12 cellular contexts compared by ENCODE assay signal in genomic region chr2:85756822-85757435, GRCh38. TPM values are rescaled to one million over a fixed set of nuclear protein-coding genes. Genes with fewer than 3 reads are reported as not detected.
DNase-seq lines count a peak whose midpoint lies in the region; ATAC-seq and TF ChIP-seq lines count a peak whose summit lies in the region.
"Had no signal": no experiment of that assay in that cellular context is flagged by ENCODE, and none has a peak within 500 bp of the region (broad histone marks: within the 10 kb centered on the region; RNA-seq: fewer than 3 reads in every experiment).

No MANE protein-coding gene starts in this region.

- H3K27ac ChIP-seq in SJCRH30 (peak overlapping the region; percentile 25; the same call in 1 of the 2 replicates), left lung (no peak overlapping the region), skeletal muscle tissue (ENCODE audit: low read depth, low read length) (no peak overlapping the region)
- H3K27ac ChIP-seq: C4-2B had no signal

- ATAC-seq in left lung (peak; percentile 32), HG02763 (IDR thresholded peaks at IDR 0.05; ENCODE audit: unreplicated experiment) (no peak), GM18519 (IDR thresholded peaks at IDR 0.05; ENCODE audit: low FRiP score, unreplicated experiment) (no peak)

- intact Hi-C loops in left lung (cut with DNase I): loop anchor here in 1 of 2 donors (10.0 kb wide), 1 partner anchor 48 kb away; no protein-coding TSS in a partner anchor

- H3K27me3 ChIP-seq in SJCRH30 (no peaks in the 10 kb centered on the region), left lung (peaks cover 0 to 48% of the 10 kb centered on the region in 2 donors), skeletal muscle tissue (ENCODE audit: control insufficient read depth in 3 of 3, insufficient read depth in 3 of 3, low read length in 3 of 3) (no peaks in the 10 kb centered on the region)

- peak overlapping the region; percentile 88 for H3K4me3 ChIP-seq in SJCRH30
- peak overlapping the region in 1 of 2 donors; percentile 65 for H3K4me3 ChIP-seq in left lung
- peak overlapping the region; percentile 10 to 94 (median 83) for H3K4me3 ChIP-seq in skeletal muscle tissue (ENCODE audit: low read length in 3 of 3)

- H3K36me3 ChIP-seq in SJCRH30 (peaks cover 52% of the 10 kb centered on the region), left lung (no peaks in the 10 kb centered on the region), skeletal muscle tissue (ENCODE audit: control insufficient read depth in 3 of 3, insufficient read depth in 3 of 3, low read length in 3 of 3) (peaks cover 0 to 9% (median 8%) of the 10 kb centered on the region in 3 donors)

- DNase-seq in DMS53 (lab: John Stamatoyannopoulos, UW) (peak; percentile 97), SJCRH30 (peak in 1 of 2 experiments; percentile 47), left lung (no peak), T-helper 9 cell (no peak)
- no peak for DNase-seq in stimulated activated naive CD4-positive, alpha-beta T cell (lab: John Stamatoyannopoulos, UW)
- DNase-seq: activated CD4-positive, alpha-beta T cell treated with anti-CD3 and anti-CD28 coated beads, Interleukin-2, amount 10 ng/mL, durations not matched to agents 24 days and 14 days; activated gamma-delta T cell; NCI-H1105 had no signal

- H3K4me1 ChIP-seq in SJCRH30 (peaks cover 60% of the 10 kb centered on the region), left lung (peaks cover 3 to 93% of the 10 kb centered on the region in 2 donors), skeletal muscle tissue (ENCODE audit: control insufficient read depth in 3 of 3, insufficient read depth in 3 of 3, low read length in 3 of 3) (peaks cover 73 to 80% (median 75%) of the 10 kb centered on the region in 3 donors)

- no peak for TF ChIP-seq CTCF in left lung (IDR thresholded peaks at IDR 0.05)

- H3K9ac ChIP-seq in skeletal muscle tissue (ENCODE audit: low read depth in 1 of 3, low read length in 3 of 3): peak overlapping the region; percentile 14 to 75 (median 46)

- no peaks in the 10 kb centered on the region for H3K9me3 ChIP-seq in SJCRH30 (replicated peaks)
- no peaks in the 10 kb centered on the region for H3K9me3 ChIP-seq in left lung
- no peaks in the 10 kb centered on the region for H3K9me3 ChIP-seq in skeletal muscle tissue (ENCODE audit: control insufficient read depth in 3 of 3, low read length in 3 of 3)

RNA-seq across cellular contexts. Expression of gene ATOH8, which starts 3.1 kb away (rescaled TPM):
- total RNA-seq in SJCRH30 (2014; rRNA removed; shearing (Covaris generic)): 98.9 and 107 TPM in 2 replicates
- 10 to 100 TPM; 24.7 to 27.1 TPM for total RNA-seq in left lung
- total RNA-seq in skeletal muscle tissue: 8.4 TPM
